ENCODE assay signal across 1 cellular context in genomic region chr9:124834586-124834985, GRCh38.
A peak's percentile ranks its signal among the peaks of the same experiment; 100 is the strongest.
TF ChIP-seq lines count a peak whose summit lies in the region.

No MANE protein-coding gene starts in this region.

TF ChIP-seq in HepG2, 621 proteins besides CTCF, POLR2A, EP300 and RAD21 (continued from another document):
- TF ChIP-seq STAT6 (CRISPR knock-in tag; IDR thresholded peaks at IDR 0.05; ENCODE audit: borderline replicate concordance) = no peak
- 0 out of 2 replicates have a peak, but pooled peaks have one; percentile 31 for TF ChIP-seq ZNF501 (CRISPR knock-in tag; IDR thresholded peaks at IDR 0.05)
- TF ChIP-seq ZNF574 (CRISPR knock-in tag; IDR thresholded peaks at IDR 0.05) = no peak
- no peak for TF ChIP-seq ATRX (CRISPR knock-in tag; IDR thresholded peaks at IDR 0.05; ENCODE audit: borderline replicate concordance)
- no peak for TF ChIP-seq DMTF1 (CRISPR knock-in tag; IDR thresholded peaks at IDR 0.05)
- TF ChIP-seq ZNF317 (CRISPR knock-in tag; IDR thresholded peaks at IDR 0.05) = no peak
